ENCODE assay signal across 20 cellular contexts in the genomic region with DNA sequence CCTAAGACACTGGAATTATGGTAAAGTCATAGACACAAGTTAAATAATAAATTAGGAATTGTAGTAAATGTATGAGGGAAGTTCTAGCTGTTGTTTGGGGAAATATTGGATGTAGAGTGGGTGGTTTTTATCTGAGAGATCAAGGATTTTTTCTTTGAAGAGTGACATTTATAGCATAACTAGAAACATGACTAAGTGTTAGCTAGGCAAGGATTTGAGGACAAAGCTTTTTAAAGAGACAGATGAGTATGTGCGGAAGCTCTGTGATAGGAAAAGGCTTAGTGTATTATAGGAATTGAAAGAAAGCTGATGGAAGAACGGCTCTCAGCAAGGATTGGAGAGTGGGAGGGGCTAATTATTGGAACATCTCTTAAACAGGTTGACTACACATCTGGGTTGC. TPM values are rescaled to one million over a fixed set of nuclear protein-coding genes. Genes with fewer than 3 reads are reported as not detected.
"Had no signal": no experiment of that assay in that cellular context is flagged by ENCODE, and none has a peak within 500 bp of the region (broad histone marks: within the 10 kb centered on the region; RNA-seq: fewer than 3 reads in every experiment).

No MANE protein-coding gene starts in this region.

- H3K27me3 ChIP-seq: cardiac muscle cell, neural progenitor cell, ovary, stomach, uterus had no signal

- H3K9me3 Mint-ChIP-seq: activated naive CD4-positive, alpha-beta T cell treated with anti-CD3 and anti-CD28 coated beads, Interleukin-2, amount 10 ng/mL, durations not matched to agents 7 days and 5 days; naive B cell; neural progenitor cell had no signal

- FAIRE-seq: endometrium, keratinocyte had no signal

- H3K4me1 ChIP-seq: neural progenitor cell, uterus had no signal

- H3K4me3 ChIP-seq: cardiac muscle cell, neural progenitor cell, ovary, stomach, uterus had no signal

- H3K36me3 Mint-ChIP-seq: activated CD8-positive, alpha-beta memory T cell treated with anti-CD3 and anti-CD28 coated beads, Interleukin-2, amount 10 ng/mL, durations not matched to agents 7 days and 5 days; activated naive CD4-positive, alpha-beta T cell treated with anti-CD3 and anti-CD28 coated beads, Interleukin-2, amount 10 ng/mL, durations not matched to agents 7 days and 5 days; naive B cell; neural progenitor cell had no signal

- H3K4me1 Mint-ChIP-seq: activated CD8-positive, alpha-beta memory T cell treated with anti-CD3 and anti-CD28 coated beads, Interleukin-2, amount 10 ng/mL, durations not matched to agents 7 days and 5 days; activated naive CD4-positive, alpha-beta T cell treated with anti-CD3 and anti-CD28 coated beads, Interleukin-2, amount 10 ng/mL, durations not matched to agents 7 days and 5 days; naive B cell had no signal

- H3K36me3 ChIP-seq: cardiac muscle cell, neural progenitor cell, ovary, stomach, uterus had no signal

- ATAC-seq: activated CD8-positive, alpha-beta memory T cell treated with anti-CD3 and anti-CD28 coated beads, Interleukin-2, amount 10 ng/mL, durations not matched to agents 7 days and 5 days; esophagus mucosa; left lobe of liver had no signal

- H3K27me3 Mint-ChIP-seq: activated CD8-positive, alpha-beta memory T cell treated with anti-CD3 and anti-CD28 coated beads, Interleukin-2, amount 10 ng/mL, durations not matched to agents 7 days and 5 days; activated naive CD4-positive, alpha-beta T cell treated with anti-CD3 and anti-CD28 coated beads, Interleukin-2, amount 10 ng/mL, durations not matched to agents 7 days and 5 days had no signal

- H3K9ac ChIP-seq: neural progenitor cell had no signal

- H3K4me2 ChIP-seq: neural progenitor cell had no signal

- H2AFZ ChIP-seq: neural progenitor cell had no signal

- H3K27ac Mint-ChIP-seq: activated CD8-positive, alpha-beta memory T cell treated with anti-CD3 and anti-CD28 coated beads, Interleukin-2, amount 10 ng/mL, durations not matched to agents 7 days and 5 days; activated naive CD4-positive, alpha-beta T cell treated with anti-CD3 and anti-CD28 coated beads, Interleukin-2, amount 10 ng/mL, durations not matched to agents 7 days and 5 days; naive B cell; neural progenitor cell had no signal

- DNase-seq: activated CD4-positive, alpha-beta T cell treated with anti-CD3 and anti-CD28 coated beads, Interleukin-2, amount 50 U/mL, for 48 hours; activated CD4-positive, CD25-positive, alpha-beta regulatory T cell treated with anti-CD3 and anti-CD28 coated beads, Interleukin-2, amount 50 U/mL, for 72 hours; activated CD8-positive, alpha-beta memory T cell treated with anti-CD3 and anti-CD28 coated beads, Interleukin-2, amount 10 ng/mL, durations not matched to agents 7 days and 5 days; activated naive CD4-positive, alpha-beta T cell treated with anti-CD3 and anti-CD28 coated beads, Interleukin-2, amount 10 ng/mL, durations not matched to agents 7 days and 5 days; activated T-cell treated with anti-CD3 and anti-CD28 coated beads, Interleukin-2, amount 50 U/mL, for 1 hour; naive B cell; ovary; stimulated activated CD4-positive, alpha-beta T cell treated with anti-CD3 and anti-CD28 coated beads, Interleukin-12 subunit alpha, Interleukin-12 subunit beta, amount 100 ng/mL, for 4 hours; stimulated activated CD4-positive, alpha-beta T cell treated with anti-CD3 and anti-CD28 coated beads, Interleukin-2, amount 100 ng/mL, for 24 hours; stomach; uterus had no signal

- H3K4me3 Mint-ChIP-seq: activated CD8-positive, alpha-beta memory T cell treated with anti-CD3 and anti-CD28 coated beads, Interleukin-2, amount 10 ng/mL, durations not matched to agents 7 days and 5 days; activated naive CD4-positive, alpha-beta T cell treated with anti-CD3 and anti-CD28 coated beads, Interleukin-2, amount 10 ng/mL, durations not matched to agents 7 days and 5 days; naive B cell; neural progenitor cell had no signal

- H3K9me3 ChIP-seq: ovary, stomach, uterus had no signal

- H3K27ac ChIP-seq: cardiac muscle cell, neural progenitor cell, ovary, uterus had no signal

RNA-seq across cellular contexts. Expression of gene PDZRN4, which starts 24.5 kb away (rescaled TPM):
- total RNA-seq: activated CD8-positive, alpha-beta memory T cell treated with anti-CD3 and anti-CD28 coated beads, Interleukin-2, amount 10 ng/mL, durations not matched to agents 7 days and 5 days; glomerular endothelial cell; lung microvascular endothelial cell; pulmonary artery endothelial cell had no signal
- polyA plus RNA-seq: keratinocyte had no signal
